15 cellular contexts compared by ENCODE assay signal in the genomic region with DNA sequence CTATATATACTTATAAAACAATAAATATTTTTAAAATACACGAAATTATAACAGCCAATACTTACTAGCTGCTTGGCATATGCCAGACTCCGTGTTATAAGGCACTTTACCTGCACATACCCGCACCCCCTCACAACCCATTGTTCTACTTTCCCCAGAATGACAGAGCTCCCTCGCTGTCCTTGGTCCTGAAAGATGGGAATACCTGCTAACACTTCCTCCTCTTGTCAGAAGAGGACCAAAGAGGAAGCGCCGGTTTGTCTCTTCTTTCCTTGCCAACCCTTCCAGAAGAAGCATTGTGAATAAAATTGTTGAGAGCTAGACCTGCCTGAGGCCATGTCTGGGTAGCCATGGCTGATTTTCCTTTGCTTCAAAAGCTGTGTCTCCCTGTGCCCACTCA.
DNase-seq lines count a peak whose midpoint lies in the region; ATAC-seq and TF ChIP-seq lines count a peak whose summit lies in the region.
"Had no signal": no experiment of that assay in that cellular context is flagged by ENCODE, and none has a peak within 500 bp of the region (broad histone marks: within the 10 kb centered on the region; RNA-seq: fewer than 3 reads in every experiment).

No MANE protein-coding gene starts in this region.

- CTCF ChIA-PET in Caco-2 (lab: Charles Lee), result no interaction called here

- WGBS in endodermal cell (ENCODE audit: insufficient coverage in 1 of 2, insufficient read length in 1 of 2), 2 experiments, result 10 to 21% methylated on average over 4 to 6 of the region's 6 CpGs
- 21% methylated on average over 6 of the region's 6 CpGs for WGBS in right cardiac atrium

- H3K27ac ChIP-seq in endodermal cell (ENCODE audit: low read depth, low read length) (no peak overlapping the region), right cardiac atrium (ENCODE audit: low read length) (no peak overlapping the region)
- H3K27ac ChIP-seq: stomach had no signal

- DNase-seq in Caco-2 (peak; percentile 68 to 77), HK-2 (ENCODE audit: unreplicated experiment) (peak; percentile 18), OCI-M1 (lab: John Stamatoyannopoulos, UW) (peak; percentile 68), endodermal cell (peak; percentile 91), hippocampal formation (lab: John Stamatoyannopoulos, UW) (no peak), posterior vena cava (ENCODE audit: low spot score) (no peak), right cardiac atrium (no peak)
- DNase-seq: GF-D8, NCI-H187, NCI-H748 treated with DMSO at 0.1 percent for 48 hours, stomach had no signal

- H3K36me3 Mint-ChIP-seq in Caco-2 (ENCODE audit: insufficient read depth, unreplicated experiment) (no peaks in the 10 kb centered on the region), endodermal cell (ENCODE audit: low read depth) (no peaks in the 10 kb centered on the region)
- H3K36me3 Mint-ChIP-seq: activated naive CD8-positive, alpha-beta T cell had no signal

- H3K27me3 Mint-ChIP-seq in Caco-2 (ENCODE audit: insufficient read depth, unreplicated experiment) (peaks cover 5% of the 10 kb centered on the region), endodermal cell (ENCODE audit: insufficient read depth) (peaks cover 20% of the 10 kb centered on the region)

- POLR2A ChIA-PET in Caco-2 (lab: Charles Lee), result interaction anchor here (0.6 kb wide), 1 partner anchor 106 kb away, joined by 5 read pairs; no protein-coding TSS in a partner anchor

- H3K27me3 ChIP-seq in Caco-2 (replicated peaks; ENCODE audit: control insufficient read depth, insufficient read depth, low read length) (no peaks in the 10 kb centered on the region), endodermal cell (ENCODE audit: control insufficient read depth, insufficient read depth, low read length, poor library complexity, severe bottlenecking) (peaks cover 32% of the 10 kb centered on the region), right cardiac atrium (ENCODE audit: control insufficient read depth, insufficient read depth) (no peaks in the 10 kb centered on the region)

- H3K4me1 ChIP-seq in Caco-2, result no peaks in the 10 kb centered on the region
- H3K4me1 ChIP-seq in endodermal cell (ENCODE audit: control insufficient read depth, insufficient read depth, low read length), result no peaks in the 10 kb centered on the region
- H3K4me1 ChIP-seq in right cardiac atrium (ENCODE audit: control insufficient read depth, insufficient read depth, low read length), result no peaks in the 10 kb centered on the region
- H3K4me1 ChIP-seq: stomach had no signal

- no peak overlapping the region for H3K4me3 ChIP-seq in Caco-2 (ENCODE audit: low read depth, low read length)
- H3K4me3 ChIP-seq in endodermal cell (ENCODE audit: low read length), result no peak overlapping the region
- H3K4me3 ChIP-seq in right cardiac atrium (ENCODE audit: low read length), result no peak overlapping the region
- H3K4me3 ChIP-seq: stomach had no signal

- TF ChIP-seq CTCF in Caco-2 (IDR thresholded peaks at IDR 0.05; ENCODE audit: insufficient read depth in 1 of 2, low read depth in 1 of 2, low read length in 1 of 2, severe bottlenecking in 1 of 2, unreplicated experiment in 1 of 2) (no peak), endodermal cell (conservative IDR thresholded peaks at IDR 0.05) (no peak)

- H3K9me3 ChIP-seq in Caco-2, result no peaks in the 10 kb centered on the region
- no peaks in the 10 kb centered on the region for H3K9me3 ChIP-seq in endodermal cell (ENCODE audit: control insufficient read depth, low read length)
- H3K9me3 ChIP-seq in right cardiac atrium (ENCODE audit: control insufficient read depth, low read length), result no peaks in the 10 kb centered on the region
- H3K9me3 ChIP-seq: stomach had no signal

- intact Hi-C loops in Caco-2 (cut with micrococcal nuclease; ENCODE audit: unreplicated experiment) (no loop called here), posterior vena cava (cut with DNase I) (no loop called here), right cardiac atrium (cut with DNase I) (no loop called here)

- no TSS peak for BruUV-seq in Caco-2 (replicated peaks; lab: Mats Ljungman, UMichigan)

- H3K4me1 Mint-ChIP-seq in Caco-2 (ENCODE audit: low read depth, unreplicated experiment), result no peaks in the 10 kb centered on the region
- H3K4me1 Mint-ChIP-seq in endodermal cell, result no peaks in the 10 kb centered on the region

- H3K9me3 Mint-ChIP-seq in Caco-2 (ENCODE audit: unreplicated experiment) (no peaks in the 10 kb centered on the region), endodermal cell (no peaks in the 10 kb centered on the region)

- H3K4me3 Mint-ChIP-seq in Caco-2 (ENCODE audit: unreplicated experiment), result no peak overlapping the region
- H3K4me3 Mint-ChIP-seq in endodermal cell, result no peak overlapping the region
- H3K4me3 Mint-ChIP-seq: activated naive CD8-positive, alpha-beta T cell; T-helper 1 cell treated with Interleukin-12 subunit alpha and Interleukin-12 subunit beta and Interleukin-4 antibody, amounts not matched to agents 30 μg/mL and 1 μg/mL, for 36 hours had no signal

- no peak for ATAC-seq in right cardiac atrium
- no peak for ATAC-seq in GM21390 (IDR thresholded peaks at IDR 0.05; ENCODE audit: unreplicated experiment)
- ATAC-seq: sciatic nerve had no signal

- H3K9ac ChIP-seq in endodermal cell (ENCODE audit: extremely low read depth, low read length, poor library complexity, severe bottlenecking), result no peak overlapping the region

- H3K36me3 ChIP-seq in Caco-2 (ENCODE audit: control insufficient read depth, insufficient read depth, low read length) (no peaks in the 10 kb centered on the region), endodermal cell (ENCODE audit: control insufficient read depth, insufficient read depth, low read length) (no peaks in the 10 kb centered on the region)
- H3K36me3 ChIP-seq: stomach had no signal

- no peak overlapping the region for H3K27ac Mint-ChIP-seq in Caco-2 (ENCODE audit: unreplicated experiment)
- H3K27ac Mint-ChIP-seq in endodermal cell, result no peak overlapping the region
- H3K27ac Mint-ChIP-seq: activated naive CD8-positive, alpha-beta T cell; T-helper 1 cell treated with Interleukin-12 subunit alpha and Interleukin-12 subunit beta and Interleukin-4 antibody, amounts not matched to agents 30 μg/mL and 1 μg/mL, for 36 hours had no signal

Comparison
In these comparisons a context has a peak if more than half of its experiments do, and no peak if none do; other contexts are left out.
1. DNase-seq: peak in Caco-2 (2 of 2), HK-2 (single experiment), OCI-M1 (single experiment) and endodermal cell (single experiment); none in hippocampal formation (0 of 2), posterior vena cava (single experiment) and right cardiac atrium (0 of 3).